ENCODE assay signal across 1 cellular context in genomic region chr5:39412995-39413394, GRCh38.
TF ChIP-seq lines count a peak whose summit lies in the region.

No MANE protein-coding gene starts in this region.

TF ChIP-seq in HepG2, 621 proteins besides CTCF, POLR2A, EP300 and RAD21 (continued from another document and continues in another):
- TF ChIP-seq BRF2 (CRISPR knock-in tag; IDR thresholded peaks at IDR 0.05) (no peak), SOX6 (IDR thresholded peaks at IDR 0.05) (no peak), SOX6 (CRISPR knock-in tag; IDR thresholded peaks at IDR 0.05) (peak; percentile 88), ZNF367 (CRISPR knock-in tag; IDR thresholded peaks at IDR 0.05; ENCODE audit: borderline replicate concordance) (no peak), TOPORS (CRISPR knock-in tag; IDR thresholded peaks at IDR 0.05) (no peak), FOXA1 (IDR thresholded peaks at IDR 0.05) (no peak), FOXA1 (CRISPR knock-in tag; IDR thresholded peaks at IDR 0.05) (no peak), TEAD3 (CRISPR knock-in tag; optimal IDR thresholded peaks at IDR 0.05; ENCODE audit: borderline replicate concordance) (peak; percentile 36), ZNF296 (CRISPR knock-in tag; conservative IDR thresholded peaks at IDR 0.05) (no peak), ZMYM2 (CRISPR knock-in tag; IDR thresholded peaks at IDR 0.05) (no peak), KLF9 (CRISPR knock-in tag; IDR thresholded peaks at IDR 0.05; ENCODE audit: low read depth) (no peak), SAFB2 (CRISPR knock-in tag; IDR thresholded peaks at IDR 0.05; ENCODE audit: borderline replicate concordance, low read depth) (no peak), PRDM4 (CRISPR knock-in tag; IDR thresholded peaks at IDR 0.05; ENCODE audit: borderline replicate concordance) (no peak), ZNF256 (CRISPR knock-in tag; conservative IDR thresholded peaks at IDR 0.05) (no peak), SNRNP70 (IDR thresholded peaks at IDR 0.05; ENCODE audit: low read depth, low read length) (no peak), ZNF292 (CRISPR knock-in tag; IDR thresholded peaks at IDR 0.05; ENCODE audit: borderline replicate concordance, low read depth) (0 out of 2 replicates have a peak, but pooled peaks have one; percentile 33), EED (CRISPR knock-in tag; IDR thresholded peaks at IDR 0.05) (no peak), ZNF33A (CRISPR knock-in tag; IDR thresholded peaks at IDR 0.05; ENCODE audit: borderline replicate concordance) (no peak), RNF2 (conservative IDR thresholded peaks at IDR 0.05; ENCODE audit: low read depth) (no peak), ZNF10 (CRISPR knock-in tag; IDR thresholded peaks at IDR 0.05; ENCODE audit: borderline replicate concordance, low read depth) (no peak), NBN (conservative IDR thresholded peaks at IDR 0.05) (no peak), ZNF768 (CRISPR knock-in tag; IDR thresholded peaks at IDR 0.05) (no peak), NRL (CRISPR knock-in tag; IDR thresholded peaks at IDR 0.05; ENCODE audit: borderline replicate concordance) (no peak), JARID2 (CRISPR knock-in tag; IDR thresholded peaks at IDR 0.05; ENCODE audit: insufficient replicate concordance) (no peak), ATF4 (CRISPR knock-in tag; IDR thresholded peaks at IDR 0.05) (0 out of 4 replicates have a peak, but pooled peaks of 1 of the 2 experiments have one; percentile 13), HNRNPH1 (optimal IDR thresholded peaks at IDR 0.05; ENCODE audit: low read depth, low read length) (no peak), BRD4 (CRISPR knock-in tag; IDR thresholded peaks at IDR 0.05) (no peak), SP1 (IDR thresholded peaks at IDR 0.05) (no peak), SP1 (CRISPR knock-in tag; IDR thresholded peaks at IDR 0.05) (no peak), ONECUT2 (CRISPR knock-in tag; IDR thresholded peaks at IDR 0.05) (no peak), IRF1 (CRISPR knock-in tag; IDR thresholded peaks at IDR 0.05; ENCODE audit: low read depth) (no peak), ZNF75D (CRISPR knock-in tag; IDR thresholded peaks at IDR 0.05; ENCODE audit: borderline replicate concordance) (no peak), YY1 (IDR thresholded peaks at IDR 0.05; ENCODE audit: insufficient read depth, insufficient replicate concordance, low read depth, low read length) (no peak), REL (CRISPR knock-in tag; conservative IDR thresholded peaks at IDR 0.05) (no peak), ZNF44 (CRISPR knock-in tag; IDR thresholded peaks at IDR 0.05) (no peak), TP53 (CRISPR knock-in tag; conservative IDR thresholded peaks at IDR 0.05) (no peak), RFX1 (IDR thresholded peaks at IDR 0.05) (no peak), TBX3 (IDR thresholded peaks at IDR 0.05; ENCODE audit: borderline replicate concordance) (no peak), PATZ1 (CRISPR knock-in tag; IDR thresholded peaks at IDR 0.05) (no peak), ZNF225 (CRISPR knock-in tag; IDR thresholded peaks at IDR 0.05) (no peak), MED1 (CRISPR knock-in tag; IDR thresholded peaks at IDR 0.05) (no peak), PAXIP1 (CRISPR knock-in tag; conservative IDR thresholded peaks at IDR 0.05) (peak; percentile 61), ZFP90 (CRISPR knock-in tag; IDR thresholded peaks at IDR 0.05; ENCODE audit: borderline replicate concordance) (no peak), GTF3A (CRISPR knock-in tag; conservative IDR thresholded peaks at IDR 0.05) (no peak), DR1 (CRISPR knock-in tag; IDR thresholded peaks at IDR 0.05) (no peak), TCF7 (IDR thresholded peaks at IDR 0.05; ENCODE audit: low read depth) (peak; percentile 77), ZNF17 (CRISPR knock-in tag; IDR thresholded peaks at IDR 0.05) (no peak), PHF5A (CRISPR knock-in tag; IDR thresholded peaks at IDR 0.05; ENCODE audit: low read depth, unreplicated experiment) (no peak), KLF15 (CRISPR knock-in tag; IDR thresholded peaks at IDR 0.05; ENCODE audit: borderline replicate concordance) (no peak), HOMEZ (CRISPR knock-in tag; IDR thresholded peaks at IDR 0.05; ENCODE audit: low read depth) (no peak), MYC (CRISPR knock-in tag; IDR thresholded peaks at IDR 0.05; ENCODE audit: borderline replicate concordance) (no peak), ZBTB42 (CRISPR knock-in tag; IDR thresholded peaks at IDR 0.05) (no peak), ZNF563 (CRISPR knock-in tag; IDR thresholded peaks at IDR 0.05) (no peak), ELK4 (CRISPR knock-in tag; IDR thresholded peaks at IDR 0.05; ENCODE audit: borderline replicate concordance) (no peak), MXI1 (IDR thresholded peaks at IDR 0.05; ENCODE audit: borderline replicate concordance, low read depth, low read length) (no peak), MAFK (conservative IDR thresholded peaks at IDR 0.05 in 1 of 2, IDR thresholded peaks at IDR 0.05 in 1 of 2; ENCODE audit: low read length in 2 of 2) (no peak), MEIS1 (CRISPR knock-in tag; IDR thresholded peaks at IDR 0.05; ENCODE audit: borderline replicate concordance) (no peak), E2F1 (CRISPR knock-in tag; IDR thresholded peaks at IDR 0.05) (no peak), MNT (IDR thresholded peaks at IDR 0.05) (no peak)
